Comparison of ENCODE assay signal across 11 cellular contexts in genomic region chr1:184910596-184910995, GRCh38.
DNase-seq lines count a peak whose midpoint lies in the region; ATAC-seq and TF ChIP-seq lines count a peak whose summit lies in the region.
"Had no signal": no experiment of that assay in that cellular context is flagged by ENCODE, and none has a peak within 500 bp of the region (broad histone marks: within the 10 kb centered on the region; RNA-seq: fewer than 3 reads in every experiment).

No MANE protein-coding gene starts in this region.

- H2BK20ac ChIP-seq in IMR-90 (ENCODE audit: low read depth, low read length): no peak overlapping the region

- H4K20me1 ChIP-seq in IMR-90 (ENCODE audit: insufficient read depth, low read length): no peaks in the 10 kb centered on the region; the same call in 1 of the 2 replicates

- H2AFZ ChIP-seq in IMR-90 (replicated peaks; ENCODE audit: low read length, poor library complexity): peak overlapping the region; percentile 14

- H3K56ac ChIP-seq in IMR-90 (ENCODE audit: extremely low read depth, insufficient read depth, low read length): no peak overlapping the region

- H3K4me2 ChIP-seq in IMR-90 (ENCODE audit: low read depth, low read length): no peak overlapping the region

- WGBS in IMR-90 (ENCODE audit: extremely low coverage in 2 of 2, insufficient read length in 1 of 2), 2 experiments: 57% methylated on average over 2 of the region's 3 CpGs; no CpG with 5 or more reads in 1 of the 2 experiments
- 51 to 77% (median 67%) methylated on average over 3 of the region's 3 CpGs for WGBS in stomach, 5 donors

- no peak overlapping the region for H2BK5ac ChIP-seq in IMR-90 (ENCODE audit: low read depth, low read length, poor library complexity, severe bottlenecking)

- peaks cover 7 to 15% of the 10 kb centered on the region in 2 experiments; a peak in 3 of 4 replicates for H3K79me1 ChIP-seq in IMR-90 (ENCODE audit: low read depth in 1 of 2, low read length in 2 of 2)

- no peak overlapping the region for H2BK120ac ChIP-seq in IMR-90 (ENCODE audit: low read depth, low read length)

- peaks cover 6% of the 10 kb centered on the region; the same call in 1 of the 2 replicates for H3K9me1 ChIP-seq in IMR-90 (ENCODE audit: insufficient read depth, low read length)

- no peak overlapping the region for H3K23ac ChIP-seq in IMR-90 (ENCODE audit: low read depth, low read length)

- no peak overlapping the region for H3K14ac ChIP-seq in IMR-90 (replicated peaks; ENCODE audit: low read depth, low read length)

- no peak overlapping the region for H4K91ac ChIP-seq in IMR-90 (ENCODE audit: insufficient read depth, low read depth, low read length)

- no peaks in the 10 kb centered on the region for H3K36me3 Mint-ChIP-seq in central memory CD8-positive, alpha-beta T cell (ENCODE audit: insufficient read depth)
- H3K36me3 Mint-ChIP-seq in activated naive CD8-positive, alpha-beta T cell treated with anti-CD3 and anti-CD28 coated beads, Interleukin-2, amount 50 U/mL, for 24 hours (ENCODE audit: low read depth): peaks cover 2% of the 10 kb centered on the region
- peaks cover 2% of the 10 kb centered on the region for H3K36me3 Mint-ChIP-seq in progenitor cell of endocrine pancreas (ENCODE audit: insufficient read depth)
- H3K36me3 Mint-ChIP-seq in activated CD8-positive, alpha-beta T cell treated with anti-CD3 and anti-CD28 coated beads, Interleukin-2, amount 10 ng/mL, durations not matched to agents 7 days and 5 days (ENCODE audit: low read depth): peaks cover under 1% of the 10 kb centered on the region

- no peak overlapping the region for H2BK15ac ChIP-seq in IMR-90 (ENCODE audit: low read depth, low read length)

- H3K27me3 Mint-ChIP-seq in central memory CD8-positive, alpha-beta T cell: no peaks in the 10 kb centered on the region
- H3K27me3 Mint-ChIP-seq in activated naive CD8-positive, alpha-beta T cell treated with anti-CD3 and anti-CD28 coated beads, Interleukin-2, amount 50 U/mL, for 24 hours: peaks cover 2% of the 10 kb centered on the region
- H3K27me3 Mint-ChIP-seq in progenitor cell of endocrine pancreas: peaks cover 35% of the 10 kb centered on the region
- H3K27me3 Mint-ChIP-seq in activated CD8-positive, alpha-beta T cell treated with anti-CD3 and anti-CD28 coated beads, Interleukin-2, amount 10 ng/mL, durations not matched to agents 7 days and 5 days (ENCODE audit: low read depth): no peaks in the 10 kb centered on the region
- H3K27me3 Mint-ChIP-seq: CD4-positive, alpha-beta T cell; natural killer cell treated with Interleukin-12 subunit alpha and Interleukin-12 subunit beta and Interleukin-15 and Interleukin-18, amount 100 ng/mL, for 72 hours had no signal

- no peak overlapping the region for H3K9ac ChIP-seq in IMR-90 (ENCODE audit: low read depth, low read length)

- H3K4me3 Mint-ChIP-seq in central memory CD8-positive, alpha-beta T cell: no peak overlapping the region
- no peak overlapping the region for H3K4me3 Mint-ChIP-seq in activated naive CD8-positive, alpha-beta T cell treated with anti-CD3 and anti-CD28 coated beads, Interleukin-2, amount 50 U/mL, for 24 hours
- no peak overlapping the region for H3K4me3 Mint-ChIP-seq in progenitor cell of endocrine pancreas (ENCODE audit: low read depth)
- no peak overlapping the region for H3K4me3 Mint-ChIP-seq in activated CD8-positive, alpha-beta T cell treated with anti-CD3 and anti-CD28 coated beads, Interleukin-2, amount 10 ng/mL, durations not matched to agents 7 days and 5 days
- H3K4me3 Mint-ChIP-seq: CD4-positive, alpha-beta T cell; natural killer cell treated with Interleukin-12 subunit alpha and Interleukin-12 subunit beta and Interleukin-15 and Interleukin-18, amount 100 ng/mL, for 72 hours had no signal

- H3K27ac ChIP-seq in IMR-90 (ENCODE audit: insufficient read depth, low read length): peak overlapping the region; percentile 10; the same call in 1 of the 2 replicates
- peak overlapping the region in 1 of 2 donors; percentile 82 for H3K27ac ChIP-seq in right atrium auricular region
- peak overlapping the region in 2 of 5 donors; percentile 19 to 26 for H3K27ac ChIP-seq in stomach

- no peak overlapping the region for H3K4me3 ChIP-seq in IMR-90 (ENCODE audit: insufficient read depth, low read depth, low read length)
- H3K4me3 ChIP-seq in right atrium auricular region: no peak overlapping the region
- H3K4me3 ChIP-seq in stomach: no peak overlapping the region

- ATAC-seq in IMR-90 (ENCODE audit: low read depth) (no peak; the same call in 1 of the 2 replicates), GM19351 (IDR thresholded peaks at IDR 0.05; ENCODE audit: unreplicated experiment) (no peak)
- no peak for ATAC-seq in central memory CD8-positive, alpha-beta T cell (replicated peaks; ENCODE audit: extremely low read depth, poor library complexity, severe bottlenecking)
- no peak for ATAC-seq in activated naive CD8-positive, alpha-beta T cell treated with anti-CD3 and anti-CD28 coated beads, Interleukin-2, amount 50 U/mL, for 24 hours
- ATAC-seq in activated CD8-positive, alpha-beta T cell treated with anti-CD3 and anti-CD28 coated beads, Interleukin-2, amount 10 ng/mL, durations not matched to agents 7 days and 5 days: no peak
- ATAC-seq: natural killer cell treated with Interleukin-12 subunit alpha and Interleukin-12 subunit beta and Interleukin-15 and Interleukin-18, amount 100 ng/mL, for 72 hours had no signal

- no peaks in the 10 kb centered on the region for H3K9me3 Mint-ChIP-seq in central memory CD8-positive, alpha-beta T cell
- no peaks in the 10 kb centered on the region for H3K9me3 Mint-ChIP-seq in activated naive CD8-positive, alpha-beta T cell treated with anti-CD3 and anti-CD28 coated beads, Interleukin-2, amount 50 U/mL, for 24 hours
- H3K9me3 Mint-ChIP-seq in progenitor cell of endocrine pancreas (ENCODE audit: low read depth): no peaks in the 10 kb centered on the region
- H3K9me3 Mint-ChIP-seq in activated CD8-positive, alpha-beta T cell treated with anti-CD3 and anti-CD28 coated beads, Interleukin-2, amount 10 ng/mL, durations not matched to agents 7 days and 5 days (ENCODE audit: insufficient read depth): no peaks in the 10 kb centered on the region
- H3K9me3 Mint-ChIP-seq: CD4-positive, alpha-beta T cell; natural killer cell treated with Interleukin-12 subunit alpha and Interleukin-12 subunit beta and Interleukin-15 and Interleukin-18, amount 100 ng/mL, for 72 hours had no signal

- dilution Hi-C loops in IMR-90 (cut with HindIII; ENCODE audit: low sequenced_read_pairs, unreplicated experiment): no loop called here

- CTCF ChIA-PET in IMR-90 (lab: Yijun Ruan, JAX): interaction anchor here (0.6 kb wide), 1 partner anchor 114 kb away, joined by 3 read pairs; no protein-coding TSS in a partner anchor
- CTCF ChIA-PET in activated CD8-positive, alpha-beta T cell treated with anti-CD3 and anti-CD28 coated beads, Interleukin-2, amount 10 ng/mL, durations not matched to agents 7 days and 5 days (lab: Charles Lee): no interaction called here

- intact Hi-C loops in IMR-90 (cut with micrococcal nuclease) (no loop called here), stomach (cut with DNase I; ENCODE audit: low total_unique reads) (no loop called here)

- TF ChIP-seq RAD21 in IMR-90 (IDR thresholded peaks at IDR 0.05; ENCODE audit: low read length): no peak

- no peak overlapping the region for H2AK5ac ChIP-seq in IMR-90 (ENCODE audit: low read depth, low read length)

- no peak overlapping the region for H4K8ac ChIP-seq in IMR-90 (ENCODE audit: low read depth in 2 of 2, low read length in 2 of 2)

- TF ChIP-seq CTCF in IMR-90 (conservative IDR thresholded peaks at IDR 0.05; ENCODE audit: low read depth, low read length) (no peak), right atrium auricular region (IDR thresholded peaks at IDR 0.05) (no peak), stomach (IDR thresholded peaks at IDR 0.05) (no peak), progenitor cell of endocrine pancreas (IDR thresholded peaks at IDR 0.05; ENCODE audit: unreplicated experiment) (no peak)

- no peaks in the 10 kb centered on the region for H3K9me3 ChIP-seq in IMR-90 (ENCODE audit: control insufficient read depth, insufficient read depth, low read length)
- H3K9me3 ChIP-seq in right atrium auricular region: no peaks in the 10 kb centered on the region
- H3K9me3 ChIP-seq in stomach: no peaks in the 10 kb centered on the region

- no peak overlapping the region for H3K18ac ChIP-seq in IMR-90 (ENCODE audit: low read depth, low read length)

- POLR2A ChIA-PET in IMR-90 (lab: Charles Lee; ENCODE audit: unreplicated experiment): interaction anchor here (0.7 kb wide), 1 partner anchor 1697 kb away, joined by 4 read pairs; no protein-coding TSS in a partner anchor
- POLR2A ChIA-PET in activated CD8-positive, alpha-beta T cell treated with anti-CD3 and anti-CD28 coated beads, Interleukin-2, amount 10 ng/mL, durations not matched to agents 7 days and 5 days (lab: Charles Lee): no interaction called here

- peak overlapping the region; percentile 26 for H3K27ac Mint-ChIP-seq in central memory CD8-positive, alpha-beta T cell (ENCODE audit: low read depth)
- H3K27ac Mint-ChIP-seq in activated naive CD8-positive, alpha-beta T cell treated with anti-CD3 and anti-CD28 coated beads, Interleukin-2, amount 50 U/mL, for 24 hours: no peak overlapping the region
- no peak overlapping the region for H3K27ac Mint-ChIP-seq in progenitor cell of endocrine pancreas
- no peak overlapping the region for H3K27ac Mint-ChIP-seq in activated CD8-positive, alpha-beta T cell treated with anti-CD3 and anti-CD28 coated beads, Interleukin-2, amount 10 ng/mL, durations not matched to agents 7 days and 5 days
- H3K27ac Mint-ChIP-seq: CD4-positive, alpha-beta T cell; natural killer cell treated with Interleukin-12 subunit alpha and Interleukin-12 subunit beta and Interleukin-15 and Interleukin-18, amount 100 ng/mL, for 72 hours had no signal

- 0 out of 2 replicates have a peak overlapping the region, but pooled peaks have one; percentile 11 for H3K4ac ChIP-seq in IMR-90 (ENCODE audit: low read depth, low read length)

- in situ Hi-C loops in IMR-90 (cut with MboI; ENCODE audit: low sequenced_read_pairs): no loop called here

- DNase-seq in IMR-90: peak; percentile 28
- DNase-seq in central memory CD8-positive, alpha-beta T cell (ENCODE audit: low spot score in 2 of 2): no peak
- DNase-seq in right atrium auricular region (ENCODE audit: low spot score): peak; percentile 88
- peak; percentile 47 for DNase-seq in stomach
- DNase-seq in activated naive CD8-positive, alpha-beta T cell treated with anti-CD3 and anti-CD28 coated beads, Interleukin-2, amount 50 U/mL, for 24 hours: no peak
- no peak for DNase-seq in progenitor cell of endocrine pancreas (ENCODE audit: low spot score, unreplicated experiment)
- no peak for DNase-seq in activated CD8-positive, alpha-beta T cell treated with anti-CD3 and anti-CD28 coated beads, Interleukin-2, amount 10 ng/mL, durations not matched to agents 7 days and 5 days
- DNase-seq: amniotic stem cell; CD4-positive, alpha-beta T cell had no signal

- TF ChIP-seq EP300 in stomach (IDR thresholded peaks at IDR 0.05): no peak

- no peaks in the 10 kb centered on the region for H3K36me3 ChIP-seq in IMR-90 (ENCODE audit: control insufficient read depth, insufficient read depth, low read length)
- H3K36me3 ChIP-seq in right atrium auricular region: no peaks in the 10 kb centered on the region
- H3K36me3 ChIP-seq in stomach: no peaks in the 10 kb centered on the region

- BruUV-seq in IMR-90 (replicated peaks; lab: Mats Ljungman, UMichigan): no TSS peak

- TF ChIP-seq POLR2A in IMR-90 (IDR thresholded peaks at IDR 0.05; ENCODE audit: low read depth, low read length): no peak
- TF ChIP-seq POLR2A in stomach (IDR thresholded peaks at IDR 0.05): no peak

- no peak overlapping the region for H4K5ac ChIP-seq in IMR-90 (ENCODE audit: low read depth, low read length)

- H3K4me1 Mint-ChIP-seq in central memory CD8-positive, alpha-beta T cell: peaks cover 44% of the 10 kb centered on the region
- peaks cover 3% of the 10 kb centered on the region for H3K4me1 Mint-ChIP-seq in activated naive CD8-positive, alpha-beta T cell treated with anti-CD3 and anti-CD28 coated beads, Interleukin-2, amount 50 U/mL, for 24 hours
- peaks cover 2% of the 10 kb centered on the region for H3K4me1 Mint-ChIP-seq in progenitor cell of endocrine pancreas (ENCODE audit: low read depth)
- no peaks in the 10 kb centered on the region for H3K4me1 Mint-ChIP-seq in activated CD8-positive, alpha-beta T cell treated with anti-CD3 and anti-CD28 coated beads, Interleukin-2, amount 10 ng/mL, durations not matched to agents 7 days and 5 days (ENCODE audit: low read depth)

- H3K4me1 ChIP-seq in IMR-90 (ENCODE audit: control insufficient read depth, insufficient read depth, low read length): peaks cover 6% of the 10 kb centered on the region
- H3K4me1 ChIP-seq in right atrium auricular region: peaks cover 0 to 41% of the 10 kb centered on the region in 2 donors
- peaks cover 7 to 73% (median 40%) of the 10 kb centered on the region in 4 donors for H3K4me1 ChIP-seq in stomach

- H3K27me3 ChIP-seq in IMR-90 (ENCODE audit: control insufficient read depth, insufficient read depth, low read length): no peaks in the 10 kb centered on the region
- no peaks in the 10 kb centered on the region for H3K27me3 ChIP-seq in right atrium auricular region
- H3K27me3 ChIP-seq in stomach: no peaks in the 10 kb centered on the region

- H2AK9ac ChIP-seq in IMR-90 (replicated peaks; ENCODE audit: low read depth, low read length, poor library complexity): no peak overlapping the region

Comparison
In these comparisons a context has a peak if more than half of its experiments do, and no peak if none do; other contexts are left out.
1. DNase-seq: peak in IMR-90 (single experiment), right atrium auricular region (single experiment) and stomach (single experiment); none in central memory CD8-positive, alpha-beta T cell (0 of 2), activated naive CD8-positive, alpha-beta T cell treated with anti-CD3 and anti-CD28 coated beads, Interleukin-2, amount 50 U/mL, for 24 hours (single experiment), progenitor cell of endocrine pancreas (single experiment) and activated CD8-positive, alpha-beta T cell treated with anti-CD3 and anti-CD28 coated beads, Interleukin-2, amount 10 ng/mL, durations not matched to agents 7 days and 5 days (single experiment).